27 cellular contexts compared by ENCODE assay signal in genomic region chr12:236445-236844, GRCh38. TPM values are rescaled to one million over a fixed set of nuclear protein-coding genes. Genes with fewer than 3 reads are reported as not detected.
"Had no signal": no experiment of that assay in that cellular context is flagged by ENCODE, and none has a peak within 500 bp of the region (broad histone marks: within the 10 kb centered on the region; RNA-seq: fewer than 3 reads in every experiment).

No MANE protein-coding gene starts in this region.

- H3K27me3 ChIP-seq: Peyer's patch, SJCRH30 had no signal

- DNase-seq: activated CD4-positive, alpha-beta memory T cell treated with anti-CD3 and anti-CD28 coated beads, Interleukin-2, amount 10 ng/mL, durations not matched to agents 7 days and 5 days; activated CD4-positive, alpha-beta T cell treated with anti-CD3 and anti-CD28 coated beads, Interleukin-2, amount 10 ng/mL, durations not matched to agents 7 days and 5 days; activated CD4-positive, CD25-positive, alpha-beta regulatory T cell; activated gamma-delta T cell; activated naive CD4-positive, alpha-beta T cell treated with anti-CD3 and anti-CD28 coated beads for 36 hours; activated T-cell treated with anti-CD3 and anti-CD28 coated beads, Interleukin-2, amount 50 U/mL, for 48 hours; amygdala; Kasumi-1; NCI-H1105 treated with DMSO at 0.1 percent for 48 hours; NCI-H1436 treated with DMSO at 0.1 percent for 48 hours; NCI-H187; NCI-H2081; NCI-H446; NCI-H524; Peyer's patch; Right ventricle myocardium superior; SJCRH30; SK-N-SH; T-helper 1 cell had no signal

- H3K4me2 ChIP-seq: SK-N-SH had no signal

- FAIRE-seq: astrocyte, K562 had no signal

- H3K9ac ChIP-seq: SK-N-SH had no signal

- H3K36me3 ChIP-seq: Peyer's patch, SJCRH30 had no signal

- H3K27ac Mint-ChIP-seq: activated CD4-positive, alpha-beta memory T cell treated with anti-CD3 and anti-CD28 coated beads, Interleukin-2, amount 10 ng/mL, durations not matched to agents 7 days and 5 days; activated CD4-positive, alpha-beta T cell treated with anti-CD3 and anti-CD28 coated beads, Interleukin-2, amount 10 ng/mL, durations not matched to agents 7 days and 5 days; activated naive CD4-positive, alpha-beta T cell treated with anti-CD3 and anti-CD28 coated beads for 36 hours; activated naive CD8-positive, alpha-beta T cell; activated T-helper 17 cell treated with anti-CD3 and anti-CD28 coated beads, Interleukin-2, amount 50 U/mL, for 72 hours; brain had no signal

- H3K4me1 Mint-ChIP-seq: activated CD4-positive, alpha-beta memory T cell treated with anti-CD3 and anti-CD28 coated beads, Interleukin-2, amount 10 ng/mL, durations not matched to agents 7 days and 5 days; activated CD4-positive, alpha-beta T cell treated with anti-CD3 and anti-CD28 coated beads, Interleukin-2, amount 10 ng/mL, durations not matched to agents 7 days and 5 days; activated T-helper 17 cell treated with anti-CD3 and anti-CD28 coated beads, Interleukin-2, amount 50 U/mL, for 72 hours had no signal

- H3K4me3 Mint-ChIP-seq: activated CD4-positive, alpha-beta memory T cell treated with anti-CD3 and anti-CD28 coated beads, Interleukin-2, amount 10 ng/mL, durations not matched to agents 7 days and 5 days; activated CD4-positive, alpha-beta T cell treated with anti-CD3 and anti-CD28 coated beads, Interleukin-2, amount 10 ng/mL, durations not matched to agents 7 days and 5 days; activated naive CD4-positive, alpha-beta T cell treated with anti-CD3 and anti-CD28 coated beads for 36 hours; activated naive CD8-positive, alpha-beta T cell; activated T-helper 17 cell treated with anti-CD3 and anti-CD28 coated beads, Interleukin-2, amount 50 U/mL, for 72 hours; brain had no signal

- H3K27ac ChIP-seq: RWPE1, SJCRH30, VCaP had no signal

- H3K27me3 Mint-ChIP-seq: activated CD4-positive, alpha-beta T cell treated with anti-CD3 and anti-CD28 coated beads, Interleukin-2, amount 10 ng/mL, durations not matched to agents 7 days and 5 days; activated naive CD8-positive, alpha-beta T cell had no signal

- ATAC-seq: activated T-helper 17 cell treated with anti-CD3 and anti-CD28 coated beads, Interleukin-2, amount 50 U/mL, for 72 hours; K562 had no signal

- H3K9me3 ChIP-seq: SK-N-SH had no signal

- H3K4me3 ChIP-seq: K562, SJCRH30 had no signal

- H3K4me1 ChIP-seq: Peyer's patch had no signal

RNA-seq across cellular contexts. Expression of gene SLC6A12, which starts 22.5 kb away (rescaled TPM):
- total RNA-seq: activated CD4-positive, alpha-beta memory T cell treated with anti-CD3 and anti-CD28 coated beads, Interleukin-2, amount 10 ng/mL, durations not matched to agents 7 days and 5 days; activated CD4-positive, alpha-beta T cell treated with anti-CD3 and anti-CD28 coated beads, Interleukin-2, amount 10 ng/mL, durations not matched to agents 7 days and 5 days; activated T-helper 17 cell treated with anti-CD3 and anti-CD28 coated beads, Interleukin-2, amount 50 U/mL, for 72 hours; K562; SJCRH30; T-helper 2 cell treated with Interferon-gamma antibody and Interleukin-4, amounts not matched to agents 100 ng/mL and 5 ng/mL, for 36 hours had no signal
- polyA plus RNA-seq: K562 had no signal

RNA-seq across cellular contexts. Expression of gene SLC6A13, which starts 26.2 kb away (rescaled TPM):
- total RNA-seq: activated CD4-positive, alpha-beta memory T cell treated with anti-CD3 and anti-CD28 coated beads, Interleukin-2, amount 10 ng/mL, durations not matched to agents 7 days and 5 days; activated naive CD4-positive, alpha-beta T cell treated with anti-CD3 and anti-CD28 coated beads for 36 hours had no signal
